ENCODE assay signal across 8 cellular contexts in the genomic region with DNA sequence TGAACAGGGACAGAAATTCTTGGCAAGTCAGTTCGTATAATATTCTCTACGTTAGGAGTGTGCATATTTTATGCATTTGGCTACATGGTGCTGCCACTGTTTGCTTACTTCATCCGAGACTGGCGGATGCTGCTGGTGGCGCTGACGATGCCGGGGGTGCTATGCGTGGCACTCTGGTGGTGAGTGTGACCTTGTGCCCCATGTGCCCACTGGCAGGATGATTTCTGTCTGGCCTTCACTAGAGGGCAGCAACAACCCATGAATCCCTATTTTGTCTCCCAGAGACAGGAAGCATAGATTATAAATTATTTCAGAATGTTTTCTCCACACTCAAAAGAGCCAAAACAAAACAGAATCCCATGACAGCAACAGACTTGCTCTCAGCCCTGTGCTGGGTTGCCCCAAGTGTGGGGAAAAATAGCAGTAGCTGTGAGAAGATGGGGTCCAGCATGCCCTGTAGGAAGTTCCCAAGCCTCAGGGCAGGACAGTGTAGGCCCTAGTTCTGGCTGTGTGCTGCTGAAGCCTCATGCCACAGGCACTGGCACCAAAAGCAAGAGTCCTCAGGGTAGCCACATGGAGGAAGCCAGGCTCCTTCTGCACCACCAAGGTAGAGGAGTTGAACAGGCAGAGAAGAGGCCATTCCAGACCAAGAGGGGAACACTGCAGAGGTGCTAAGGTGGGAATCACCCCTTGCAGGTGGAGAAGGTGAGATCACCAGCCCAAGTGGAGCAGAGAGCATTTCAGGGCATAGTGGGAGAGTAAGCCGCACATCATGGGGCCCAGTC. TPM values are rescaled to one million over a fixed set of nuclear protein-coding genes. Genes with fewer than 3 reads are reported as not detected.
A peak's percentile ranks its signal among the peaks of the same experiment; 100 is the strongest.
DNase-seq lines count a peak whose midpoint lies in the region; ATAC-seq and TF ChIP-seq lines count a peak whose summit lies in the region.

No MANE protein-coding gene starts in this region.

- H3K4me3 ChIP-seq in CD8-positive, alpha-beta memory T cell (ENCODE audit: low read length), result no peak overlapping the region
- H3K4me3 ChIP-seq in subcutaneous abdominal adipose tissue (ENCODE audit: low read depth in 1 of 5, low read length in 5 of 5), result no peak overlapping the region

- CTCF ChIA-PET in CD8-positive, alpha-beta memory T cell (lab: Charles Lee), result interaction anchor here (0.6 to 15.9 kb wide), 17 partner anchors 10 to 435 kb away, joined by 3 to 299 read pairs (median 12); a partner anchor contains a TSS

- H3K9me3 Mint-ChIP-seq in CD8-positive, alpha-beta memory T cell, result no peaks in the 10 kb centered on the region
- no peaks in the 10 kb centered on the region for H3K9me3 Mint-ChIP-seq in activated T-cell treated with anti-CD3 and anti-CD28 coated beads, Interleukin-2, amount 50 U/mL, for 24 hours
- no peaks in the 10 kb centered on the region for H3K9me3 Mint-ChIP-seq in nephron

- H3K27me3 Mint-ChIP-seq in CD8-positive, alpha-beta memory T cell, result no peaks in the 10 kb centered on the region
- H3K27me3 Mint-ChIP-seq in activated T-cell treated with anti-CD3 and anti-CD28 coated beads, Interleukin-2, amount 50 U/mL, for 24 hours, result no peaks in the 10 kb centered on the region
- H3K27me3 Mint-ChIP-seq in nephron (ENCODE audit: low read depth), result peaks cover 3% of the 10 kb centered on the region

- H3K36me3 ChIP-seq in CD8-positive, alpha-beta memory T cell (ENCODE audit: insufficient read depth, low read length), result no peaks in the 10 kb centered on the region
- peaks cover 0 to 9% (median 7%) of the 10 kb centered on the region in 5 donors for H3K36me3 ChIP-seq in subcutaneous abdominal adipose tissue (ENCODE audit: control insufficient read depth in 5 of 5, insufficient read depth in 5 of 5, low read length in 5 of 5)

- peak; percentile 55 to 77 (median 73) for TF ChIP-seq CTCF in nephron (IDR thresholded peaks at IDR 0.05; ENCODE audit: unreplicated experiment in 3 of 3)

- peaks cover 0 to 2% (median 1%) of the 10 kb centered on the region in 3 donors for H3K36me3 Mint-ChIP-seq in CD8-positive, alpha-beta memory T cell
- peaks cover 7% of the 10 kb centered on the region for H3K36me3 Mint-ChIP-seq in activated T-cell treated with anti-CD3 and anti-CD28 coated beads, Interleukin-2, amount 50 U/mL, for 24 hours (ENCODE audit: low read depth)
- H3K36me3 Mint-ChIP-seq in nephron (ENCODE audit: low read depth), result peaks cover 11% of the 10 kb centered on the region

- H3K4me1 ChIP-seq in CD8-positive, alpha-beta memory T cell (ENCODE audit: insufficient read depth, low read length), result peaks cover 19% of the 10 kb centered on the region
- peaks cover 8 to 52% (median 47%) of the 10 kb centered on the region in 5 donors for H3K4me1 ChIP-seq in subcutaneous abdominal adipose tissue (ENCODE audit: control insufficient read depth in 5 of 5, insufficient read depth in 5 of 5, low read length in 5 of 5)

- ATAC-seq in esophagus mucosa (peak; percentile 9), GM21367 (IDR thresholded peaks at IDR 0.05; ENCODE audit: unreplicated experiment) (no peak)

- H3K9me3 ChIP-seq in CD8-positive, alpha-beta memory T cell (ENCODE audit: low read length), result no peaks in the 10 kb centered on the region
- H3K9me3 ChIP-seq in subcutaneous abdominal adipose tissue (ENCODE audit: control insufficient read depth in 5 of 5, low read length in 5 of 5), result no peaks in the 10 kb centered on the region

- no peak overlapping the region for H3K27ac ChIP-seq in CD8-positive, alpha-beta memory T cell (ENCODE audit: low read depth, low read length)
- H3K27ac ChIP-seq in subcutaneous abdominal adipose tissue (ENCODE audit: low read depth, low read length), result peak overlapping the region; percentile 44

- H3K4me1 Mint-ChIP-seq in CD8-positive, alpha-beta memory T cell, result peaks cover 20 to 32% (median 23%) of the 10 kb centered on the region in 3 donors
- peaks cover 40% of the 10 kb centered on the region for H3K4me1 Mint-ChIP-seq in activated T-cell treated with anti-CD3 and anti-CD28 coated beads, Interleukin-2, amount 50 U/mL, for 24 hours (ENCODE audit: low read depth)
- peaks cover 47% of the 10 kb centered on the region for H3K4me1 Mint-ChIP-seq in nephron

- DNase-seq in CD8-positive, alpha-beta memory T cell, result peak; percentile 39 to 76 (median 63)
- DNase-seq in GOT3 (lab: John Stamatoyannopoulos, UW) (peak; percentile 27), NOMO-1 treated with dmso at 0.1 percent for 144 hours (lab: John Stamatoyannopoulos, UW; ENCODE audit: unreplicated experiment) (peak; percentile 30)
- DNase-seq in activated T-cell treated with anti-CD3 and anti-CD28 coated beads, Interleukin-2, amount 50 U/mL, for 24 hours, result peak; percentile 64

- peak overlapping the region in 2 of 5 donors; percentile 14 to 38 for H3K9ac ChIP-seq in subcutaneous abdominal adipose tissue (ENCODE audit: low read length in 5 of 5)

- H3K27me3 ChIP-seq in CD8-positive, alpha-beta memory T cell (ENCODE audit: insufficient read depth, low read length, poor library complexity, severe bottlenecking), result no peaks in the 10 kb centered on the region
- no peaks in the 10 kb centered on the region for H3K27me3 ChIP-seq in subcutaneous abdominal adipose tissue (ENCODE audit: control insufficient read depth in 5 of 5, insufficient read depth in 4 of 5, low read length in 5 of 5)

- H3K4me3 Mint-ChIP-seq in CD8-positive, alpha-beta memory T cell, result no peak overlapping the region
- no peak overlapping the region for H3K4me3 Mint-ChIP-seq in activated T-cell treated with anti-CD3 and anti-CD28 coated beads, Interleukin-2, amount 50 U/mL, for 24 hours
- peak overlapping the region in 1 of 3 experiments; percentile 20 for H3K4me3 Mint-ChIP-seq in nephron

- POLR2A ChIA-PET in CD8-positive, alpha-beta memory T cell (lab: Charles Lee), result interaction anchor here (1.4 kb wide), 1 partner anchor 116 kb away, joined by 7 read pairs; no protein-coding TSS in a partner anchor

- H3K27ac Mint-ChIP-seq in CD8-positive, alpha-beta memory T cell, result peak overlapping the region; percentile 50 to 88 (median 67)
- peak overlapping the region; percentile 61 for H3K27ac Mint-ChIP-seq in activated T-cell treated with anti-CD3 and anti-CD28 coated beads, Interleukin-2, amount 50 U/mL, for 24 hours
- H3K27ac Mint-ChIP-seq in nephron, result peak overlapping the region; percentile 94 to 99 (median 98)

RNA-seq across cellular contexts. Expression of a gene that starts 16.0 kb away (rescaled TPM):
- total RNA-seq in CD8-positive, alpha-beta memory T cell, result 1 to 10 TPM; 5.2 to 5.9 TPM
- polyA plus RNA-seq in CD8-positive, alpha-beta memory T cell, result 2.5 TPM
- 2.7 TPM for total RNA-seq in esophagus mucosa
